27 cellular contexts compared by ENCODE assay signal in genomic region chr4:86038037-86038436, GRCh38.
"Had no signal": no experiment of that assay in that cellular context is flagged by ENCODE, and none has a peak within 500 bp of the region (broad histone marks: within the 10 kb centered on the region; RNA-seq: fewer than 3 reads in every experiment).

No MANE protein-coding gene starts in this region.

- H3K4me1 ChIP-seq: pancreas had no signal

- H3K27ac ChIP-seq: body of pancreas, coronary artery, dorsolateral prefrontal cortex, pancreas, prostate gland, suprapubic skin, tibial artery, upper lobe of right lung had no signal

- H3K36me3 ChIP-seq: pancreas, prostate gland, suprapubic skin, tibial artery, upper lobe of right lung had no signal

- H3K9me3 ChIP-seq: body of pancreas, pancreas, prostate gland, suprapubic skin, tibial artery, upper lobe of right lung had no signal

- H3K4me3 ChIP-seq: body of pancreas, coronary artery, dorsolateral prefrontal cortex, pancreas, prostate gland, suprapubic skin, tibial artery, upper lobe of right lung had no signal

- H3K27me3 ChIP-seq: body of pancreas, dorsolateral prefrontal cortex, pancreas, suprapubic skin, tibial artery, upper lobe of right lung had no signal

- H3K4me1 Mint-ChIP-seq: immature natural killer cell, naive B cell had no signal

- DNase-seq: activated CD4-positive, alpha-beta T cell treated with anti-CD3 and anti-CD28 coated beads for 4 hours; activated CD4-positive, alpha-beta T cell treated with anti-CD3 and anti-CD28 coated beads, Interleukin-2, amount 50 U/mL, for 4 hours; activated naive CD4-positive, alpha-beta T cell treated with Interleukin-2 at 50 U/mL for 16 hours; activated T-cell treated with anti-CD3 and anti-CD28 coated beads for 4 hours; activated T-cell treated with anti-CD3 and anti-CD28 coated beads, Interleukin-2, amount 50 U/mL, for 72 hours; anterior cingulate cortex; body of pancreas; dorsolateral prefrontal cortex; effector memory CD4-positive, alpha-beta T cell; foreskin fibroblast; head of caudate nucleus; hypothalamus; immature natural killer cell; kidney glomerular epithelial cell; naive B cell; pancreas; stimulated activated CD4-positive, alpha-beta T cell treated with anti-CD3 and anti-CD28 coated beads, Interleukin-15, amount 100 ng/mL, for 24 hours; stimulated activated CD4-positive, alpha-beta T cell treated with anti-CD3 and anti-CD28 coated beads, Interleukin-2, amount 100 ng/mL, for 24 hours; stimulated activated naive B cell treated with anti-CD40 and anti-IgM and Interleukin-4, amounts not matched to agents 10 μg/mL and 1 μg/mL and 100 μg/mL, for 72 hours; tibial artery; upper lobe of right lung had no signal

- H3K4me3 Mint-ChIP-seq: activated naive CD8-positive, alpha-beta T cell; activated T-cell treated with anti-CD3 and anti-CD28 coated beads, Interleukin-2, amount 50 U/mL, for 72 hours; immature natural killer cell; naive B cell; stimulated activated naive B cell treated with anti-CD40 and anti-IgM and Interleukin-4, amounts not matched to agents 10 μg/mL and 1 μg/mL and 100 μg/mL, for 72 hours had no signal

- FAIRE-seq: pancreas had no signal

- H3K36me3 Mint-ChIP-seq: activated naive CD8-positive, alpha-beta T cell; naive B cell; stimulated activated naive B cell treated with anti-CD40 and anti-IgM and Interleukin-4, amounts not matched to agents 10 μg/mL and 1 μg/mL and 100 μg/mL, for 72 hours had no signal

- H3K9me3 Mint-ChIP-seq: stimulated activated naive B cell treated with anti-CD40 and anti-IgM and Interleukin-4, amounts not matched to agents 10 μg/mL and 1 μg/mL and 100 μg/mL, for 72 hours had no signal

- ATAC-seq: activated T-cell treated with anti-CD3 and anti-CD28 coated beads, Interleukin-2, amount 50 U/mL, for 72 hours; body of pancreas; esophagus mucosa; left lobe of liver; pancreas; stimulated activated naive B cell treated with anti-CD40 and anti-IgM and Interleukin-4, amounts not matched to agents 10 μg/mL and 1 μg/mL and 100 μg/mL, for 72 hours; upper lobe of right lung had no signal

- H3K27ac Mint-ChIP-seq: activated naive CD8-positive, alpha-beta T cell; activated T-cell treated with anti-CD3 and anti-CD28 coated beads, Interleukin-2, amount 50 U/mL, for 72 hours; immature natural killer cell; stimulated activated naive B cell treated with anti-CD40 and anti-IgM and Interleukin-4, amounts not matched to agents 10 μg/mL and 1 μg/mL and 100 μg/mL, for 72 hours had no signal
